Comparison of ENCODE assay signal across 20 cellular contexts in genomic region chr2:85704038-85704437, GRCh38. TPM values are rescaled to one million over a fixed set of nuclear protein-coding genes. Genes with fewer than 3 reads are reported as not detected.
DNase-seq lines count a peak whose midpoint lies in the region; ATAC-seq and TF ChIP-seq lines count a peak whose summit lies in the region.
"Had no signal": no experiment of that assay in that cellular context is flagged by ENCODE, and none has a peak within 500 bp of the region (broad histone marks: within the 10 kb centered on the region; RNA-seq: fewer than 3 reads in every experiment).

No MANE protein-coding gene starts in this region.

- H3K4me3 Mint-ChIP-seq in T-helper 1 cell treated with Interleukin-12 subunit alpha and Interleukin-12 subunit beta and Interleukin-4 antibody, amounts not matched to agents 30 μg/mL and 1 μg/mL, for 36 hours = no peak overlapping the region
- H3K4me3 Mint-ChIP-seq in CD14-positive monocyte = no peak overlapping the region
- H3K4me3 Mint-ChIP-seq in activated T-helper 2 cell treated with anti-CD3 and anti-CD28 coated beads, Interferon-gamma antibody, Interleukin-2, Interleukin-4, amounts not matched to agents 10 μg/mL and 5 μg/mL and 100 μg/mL, durations not matched to agents 14 hours and 24 hours and 36 hours (ENCODE audit: low read depth) = no peak overlapping the region
- H3K4me3 Mint-ChIP-seq in natural killer cell treated with Interleukin-12 subunit alpha and Interleukin-12 subunit beta and Interleukin-15 and Interleukin-18, amount 100 ng/mL, for 72 hours = peak overlapping the region; percentile 91
- H3K4me3 Mint-ChIP-seq: nephron progenitor cell had no signal

- no peaks in the 10 kb centered on the region for H3K9me3 Mint-ChIP-seq in T-helper 1 cell treated with Interleukin-12 subunit alpha and Interleukin-12 subunit beta and Interleukin-4 antibody, amounts not matched to agents 30 μg/mL and 1 μg/mL, for 36 hours
- peaks cover 0 to 4% (median 2%) of the 10 kb centered on the region in 7 donors for H3K9me3 Mint-ChIP-seq in CD14-positive monocyte
- H3K9me3 Mint-ChIP-seq in activated T-helper 2 cell treated with anti-CD3 and anti-CD28 coated beads, Interferon-gamma antibody, Interleukin-2, Interleukin-4, amounts not matched to agents 10 μg/mL and 5 μg/mL and 100 μg/mL, durations not matched to agents 14 hours and 24 hours and 36 hours = no peaks in the 10 kb centered on the region
- H3K9me3 Mint-ChIP-seq in natural killer cell treated with Interleukin-12 subunit alpha and Interleukin-12 subunit beta and Interleukin-15 and Interleukin-18, amount 100 ng/mL, for 72 hours = peaks cover 3% of the 10 kb centered on the region
- H3K9me3 Mint-ChIP-seq: nephron progenitor cell had no signal

- intact Hi-C loops in CD14-positive monocyte (cut with micrococcal nuclease) = loop anchor here in 1 of 2 donors (5.0 kb wide), 1 partner anchor 117 kb away; no protein-coding TSS in a partner anchor
- intact Hi-C loops in activated T-helper 2 cell treated with anti-CD3 and anti-CD28 coated beads, Interferon-gamma antibody, Interleukin-2, Interleukin-4, amounts not matched to agents 10 μg/mL and 5 μg/mL and 100 μg/mL, durations not matched to agents 14 hours and 24 hours and 36 hours (cut with micrococcal nuclease) = no loop called here

- DNase-seq in T-helper 1 cell = no peak
- no peak for DNase-seq in CD14-positive monocyte (ENCODE audit: low spot score)
- DNase-seq in activated T-helper 2 cell treated with anti-CD3 and anti-CD28 coated beads, Interferon-gamma antibody, Interleukin-2, Interleukin-4, amounts not matched to agents 10 μg/mL and 5 μg/mL and 100 μg/mL, durations not matched to agents 14 hours and 24 hours and 36 hours (ENCODE audit: low spot score) = no peak
- no peak for DNase-seq in natural killer cell treated with Interleukin-12 subunit alpha and Interleukin-12 subunit beta and Interleukin-15 and Interleukin-18, amount 100 ng/mL, for 72 hours (ENCODE audit: low spot score)
- DNase-seq in stimulated activated CD4-positive, alpha-beta T cell treated with anti-CD3 and anti-CD28 coated beads, Interleukin-2, amount 100 ng/mL, for 48 hours = no peak
- DNase-seq: Caco-2, caudate nucleus, heart left ventricle, midbrain, NCI-H1417, NCI-H2081 treated with DMSO at 0.1 percent for 48 hours, NCI-H446, nephron progenitor cell had no signal

- peaks cover 61% of the 10 kb centered on the region for H3K4me1 Mint-ChIP-seq in T-helper 1 cell treated with Interleukin-12 subunit alpha and Interleukin-12 subunit beta and Interleukin-4 antibody, amounts not matched to agents 30 μg/mL and 1 μg/mL, for 36 hours (ENCODE audit: low read depth)
- peaks cover 82% of the 10 kb centered on the region for H3K4me1 Mint-ChIP-seq in CD14-positive monocyte
- peaks cover 56% of the 10 kb centered on the region for H3K4me1 Mint-ChIP-seq in activated T-helper 2 cell treated with anti-CD3 and anti-CD28 coated beads, Interferon-gamma antibody, Interleukin-2, Interleukin-4, amounts not matched to agents 10 μg/mL and 5 μg/mL and 100 μg/mL, durations not matched to agents 14 hours and 24 hours and 36 hours (ENCODE audit: low read depth)
- peaks cover 70 to 75% of the 10 kb centered on the region in 2 donors for H3K4me1 Mint-ChIP-seq in natural killer cell treated with Interleukin-12 subunit alpha and Interleukin-12 subunit beta and Interleukin-15 and Interleukin-18, amount 100 ng/mL, for 72 hours (ENCODE audit: low read depth in 2 of 2)
- H3K4me1 Mint-ChIP-seq: nephron progenitor cell had no signal

- TF ChIP-seq POLR2A in GM18505 (IDR thresholded peaks at IDR 0.05; ENCODE audit: borderline replicate concordance, extremely low read depth, insufficient read depth, insufficient read length) = no peak

- H3K27me3 Mint-ChIP-seq in T-helper 1 cell treated with Interleukin-12 subunit alpha and Interleukin-12 subunit beta and Interleukin-4 antibody, amounts not matched to agents 30 μg/mL and 1 μg/mL, for 36 hours (ENCODE audit: low read depth) = no peaks in the 10 kb centered on the region
- H3K27me3 Mint-ChIP-seq in CD14-positive monocyte (ENCODE audit: low read depth in 3 of 3) = no peaks in the 10 kb centered on the region
- peaks cover 21% of the 10 kb centered on the region for H3K27me3 Mint-ChIP-seq in activated T-helper 2 cell treated with anti-CD3 and anti-CD28 coated beads, Interferon-gamma antibody, Interleukin-2, Interleukin-4, amounts not matched to agents 10 μg/mL and 5 μg/mL and 100 μg/mL, durations not matched to agents 14 hours and 24 hours and 36 hours (ENCODE audit: low read depth)
- no peaks in the 10 kb centered on the region for H3K27me3 Mint-ChIP-seq in natural killer cell treated with Interleukin-12 subunit alpha and Interleukin-12 subunit beta and Interleukin-15 and Interleukin-18, amount 100 ng/mL, for 72 hours

- H3K36me3 Mint-ChIP-seq in T-helper 1 cell treated with Interleukin-12 subunit alpha and Interleukin-12 subunit beta and Interleukin-4 antibody, amounts not matched to agents 30 μg/mL and 1 μg/mL, for 36 hours (ENCODE audit: low read depth) = peaks cover 10% of the 10 kb centered on the region
- H3K36me3 Mint-ChIP-seq in CD14-positive monocyte = peaks cover 3 to 5% of the 10 kb centered on the region in 2 donors
- H3K36me3 Mint-ChIP-seq in activated T-helper 2 cell treated with anti-CD3 and anti-CD28 coated beads, Interferon-gamma antibody, Interleukin-2, Interleukin-4, amounts not matched to agents 10 μg/mL and 5 μg/mL and 100 μg/mL, durations not matched to agents 14 hours and 24 hours and 36 hours (ENCODE audit: low read depth) = no peaks in the 10 kb centered on the region
- H3K36me3 Mint-ChIP-seq in natural killer cell treated with Interleukin-12 subunit alpha and Interleukin-12 subunit beta and Interleukin-15 and Interleukin-18, amount 100 ng/mL, for 72 hours = peaks cover 11% of the 10 kb centered on the region

- H3K27ac Mint-ChIP-seq in T-helper 1 cell treated with Interleukin-12 subunit alpha and Interleukin-12 subunit beta and Interleukin-4 antibody, amounts not matched to agents 30 μg/mL and 1 μg/mL, for 36 hours = peak overlapping the region; percentile 87
- H3K27ac Mint-ChIP-seq in CD14-positive monocyte = peak overlapping the region; percentile 97 to 100 (median 99)
- peak overlapping the region; percentile 44 for H3K27ac Mint-ChIP-seq in activated T-helper 2 cell treated with anti-CD3 and anti-CD28 coated beads, Interferon-gamma antibody, Interleukin-2, Interleukin-4, amounts not matched to agents 10 μg/mL and 5 μg/mL and 100 μg/mL, durations not matched to agents 14 hours and 24 hours and 36 hours
- H3K27ac Mint-ChIP-seq in natural killer cell treated with Interleukin-12 subunit alpha and Interleukin-12 subunit beta and Interleukin-15 and Interleukin-18, amount 100 ng/mL, for 72 hours = peak overlapping the region; percentile 84 to 88
- H3K27ac Mint-ChIP-seq: nephron progenitor cell had no signal

- no peak for TF ChIP-seq CTCF in CD14-positive monocyte (IDR thresholded peaks at IDR 0.05)

- no peak for ATAC-seq in natural killer cell treated with Interleukin-12 subunit alpha and Interleukin-12 subunit beta and Interleukin-15 and Interleukin-18, amount 100 ng/mL, for 72 hours
- ATAC-seq in GM19324 (IDR thresholded peaks at IDR 0.05; ENCODE audit: low FRiP score, unreplicated experiment) = no peak
- no peak for ATAC-seq in GM18505 (IDR thresholded peaks at IDR 0.05; ENCODE audit: unreplicated experiment)
- ATAC-seq: heart left ventricle, left lobe of liver, Right ventricle myocardium inferior had no signal

RNA-seq across cellular contexts. Expression of gene GNLY, which starts 9.9 kb away (rescaled TPM):
- polyA plus RNA-seq in CD14-positive monocyte = 10 to 100 TPM; 11.1 to 13.2 TPM
- total RNA-seq in activated T-helper 2 cell treated with anti-CD3 and anti-CD28 coated beads, Interferon-gamma antibody, Interleukin-2, Interleukin-4, amounts not matched to agents 10 μg/mL and 5 μg/mL and 100 μg/mL, durations not matched to agents 14 hours and 24 hours and 36 hours = 21.9 and 23.5 TPM in 2 replicates
- total RNA-seq in natural killer cell treated with Interleukin-12 subunit alpha and Interleukin-12 subunit beta and Interleukin-15 and Interleukin-18, amount 100 ng/mL, for 72 hours = 100 to 1,000 TPM; 599 to 903 TPM
- total RNA-seq: Caco-2, dermis microvascular lymphatic vessel endothelial cell had no signal

RNA-seq across cellular contexts. Expression of gene SFTPB, which starts 36.0 kb away (rescaled TPM):
- polyA plus RNA-seq in CD14-positive monocyte = under 1 TPM in 1 of 2 donors, not detected in 1; 0.18 TPM
- total RNA-seq in activated T-helper 2 cell treated with anti-CD3 and anti-CD28 coated beads, Interferon-gamma antibody, Interleukin-2, Interleukin-4, amounts not matched to agents 10 μg/mL and 5 μg/mL and 100 μg/mL, durations not matched to agents 14 hours and 24 hours and 36 hours = not detected in 2 replicates
- total RNA-seq in natural killer cell treated with Interleukin-12 subunit alpha and Interleukin-12 subunit beta and Interleukin-15 and Interleukin-18, amount 100 ng/mL, for 72 hours = not detected
- total RNA-seq: Caco-2, dermis microvascular lymphatic vessel endothelial cell, suprapubic skin had no signal

RNA-seq across cellular contexts. Expression of gene ATOH8, which starts 49.8 kb away (rescaled TPM):
- polyA plus RNA-seq in CD14-positive monocyte = 1 to 10 TPM; 2.0 to 2.1 TPM
- 0.07 and 0.11 TPM in 2 replicates for total RNA-seq in activated T-helper 2 cell treated with anti-CD3 and anti-CD28 coated beads, Interferon-gamma antibody, Interleukin-2, Interleukin-4, amounts not matched to agents 10 μg/mL and 5 μg/mL and 100 μg/mL, durations not matched to agents 14 hours and 24 hours and 36 hours
- not detected for total RNA-seq in natural killer cell treated with Interleukin-12 subunit alpha and Interleukin-12 subunit beta and Interleukin-15 and Interleukin-18, amount 100 ng/mL, for 72 hours
- total RNA-seq: Caco-2 had no signal

Comparison
In these comparisons a context has a peak if more than half of its experiments do, and no peak if none do; other contexts are left out.
1. H3K27ac Mint-ChIP-seq: peak in every context shown above with its lines; median percentile 99 in CD14-positive monocyte; 87 in T-helper 1 cell treated with Interleukin-12 subunit alpha and Interleukin-12 subunit beta and Interleukin-4 antibody, amounts not matched to agents 30 μg/mL and 1 μg/mL, for 36 hours; 86 in natural killer cell treated with Interleukin-12 subunit alpha and Interleukin-12 subunit beta and Interleukin-15 and Interleukin-18, amount 100 ng/mL, for 72 hours; 44 in activated T-helper 2 cell treated with anti-CD3 and anti-CD28 coated beads, Interferon-gamma antibody, Interleukin-2, Interleukin-4, amounts not matched to agents 10 μg/mL and 5 μg/mL and 100 μg/mL, durations not matched to agents 14 hours and 24 hours and 36 hours.
2. RNA of gene GNLY, which starts 9.9 kb away (total RNA-seq): 599 to 903 TPM in natural killer cell treated with Interleukin-12 subunit alpha and Interleukin-12 subunit beta and Interleukin-15 and Interleukin-18, amount 100 ng/mL, for 72 hours; 21.9 to 23.5 TPM in activated T-helper 2 cell treated with anti-CD3 and anti-CD28 coated beads, Interferon-gamma antibody, Interleukin-2, Interleukin-4, amounts not matched to agents 10 μg/mL and 5 μg/mL and 100 μg/mL, durations not matched to agents 14 hours and 24 hours and 36 hours; every median in the first group is over 10 times any median in the second.